10 cellular contexts compared by ENCODE assay signal in genomic region chr17:78882546-78883089, GRCh38. TPM values are rescaled to one million over a fixed set of nuclear protein-coding genes. Genes with fewer than 3 reads are reported as not detected.
DNase-seq lines count a peak whose midpoint lies in the region; ATAC-seq, FAIRE-seq and TF ChIP-seq lines count a peak whose summit lies in the region.
"Had no signal": no experiment of that assay in that cellular context is flagged by ENCODE, and none has a peak within 500 bp of the region (broad histone marks: within the 10 kb centered on the region; RNA-seq: fewer than 3 reads in every experiment).

No MANE protein-coding gene starts in this region.

- peak overlapping the region; percentile 85 for H3K27ac ChIP-seq in endothelial cell of umbilical vein (ENCODE audit: insufficient read depth, low read depth, low read length)

- H2AFZ ChIP-seq in endothelial cell of umbilical vein (ENCODE audit: low read depth, low read length) = no peak overlapping the region

- intact Hi-C loops in endothelial cell of umbilical vein (cut with micrococcal nuclease) = loop anchor here (1.0 to 2.0 kb wide), 6 partner anchors 9 to 89 kb away; partner anchors contain the start of genes TIMP2 and USP36

- BruUV-seq in endothelial cell of umbilical vein (replicated peaks; lab: Mats Ljungman, UMichigan) = TSS peak; percentile 23

- no peak for ATAC-seq in activated T-cell treated with anti-CD3 and anti-CD28 coated beads, Interleukin-2, amount 50 U/mL, for 72 hours (replicated peaks in 1 of 2)
- ATAC-seq in natural killer cell treated with Interleukin-12 subunit alpha and Interleukin-12 subunit beta and Interleukin-15 and Interleukin-18, amount 100 ng/mL, for 72 hours = peak; percentile 40 to 56

- CTCF ChIA-PET in endothelial cell of umbilical vein (lab: Charles Lee) = interaction anchor here (1.2 to 4.0 kb wide), 4 partner anchors 9 to 20 kb away, joined by 5 to 41 read pairs (median 10); no protein-coding TSS in a partner anchor

- peaks cover 29% of the 10 kb centered on the region for H3K4me1 Mint-ChIP-seq in activated T-cell treated with anti-CD3 and anti-CD28 coated beads, Interleukin-2, amount 50 U/mL, for 72 hours (ENCODE audit: low read depth)
- peaks cover 25% of the 10 kb centered on the region for H3K4me1 Mint-ChIP-seq in activated T-cell treated with anti-CD3 and anti-CD28 coated beads, Interleukin-2, amount 50 U/mL, for 24 hours (ENCODE audit: low read depth)
- H3K4me1 Mint-ChIP-seq in natural killer cell treated with Interleukin-12 subunit alpha and Interleukin-12 subunit beta and Interleukin-15 and Interleukin-18, amount 100 ng/mL, for 72 hours (ENCODE audit: low read depth in 2 of 2) = peaks cover 6 to 18% of the 10 kb centered on the region in 2 donors
- peaks cover 17% of the 10 kb centered on the region for H3K4me1 Mint-ChIP-seq in endothelial cell (ENCODE audit: unreplicated experiment)

- no peaks in the 10 kb centered on the region for H3K9me1 ChIP-seq in endothelial cell of umbilical vein (replicated peaks; ENCODE audit: control insufficient read depth, extremely low read depth, insufficient read depth, low read length)

- peak overlapping the region; percentile 49 for H3K9ac ChIP-seq in endothelial cell of umbilical vein (replicated peaks; ENCODE audit: extremely low read depth, insufficient read depth, low read length)

- no peaks in the 10 kb centered on the region for H3K27me3 ChIP-seq in endothelial cell of umbilical vein (ENCODE audit: control insufficient read depth in 2 of 2, insufficient read depth in 2 of 2, low read length in 2 of 2)

- H3K4me3 ChIP-seq in endothelial cell of umbilical vein (replicated peaks in 1 of 3; ENCODE audit: insufficient read depth in 1 of 3, low read depth in 1 of 3, low read length in 3 of 3) = no peak overlapping the region

- POLR2A ChIA-PET in endothelial cell of umbilical vein (lab: Charles Lee) = no interaction called here

- dilution Hi-C loops in endothelial cell of umbilical vein (cut with MboI; ENCODE audit: extremely low pct_ligation_motif_present, low sequenced_read_pairs) = no loop called here

- H3K4me2 ChIP-seq in endothelial cell of umbilical vein (ENCODE audit: insufficient read depth, low read length) = no peak overlapping the region

- H3K27me3 Mint-ChIP-seq in activated T-cell treated with anti-CD3 and anti-CD28 coated beads, Interleukin-2, amount 50 U/mL, for 72 hours (ENCODE audit: low read depth) = no peaks in the 10 kb centered on the region
- H3K27me3 Mint-ChIP-seq in activated T-cell treated with anti-CD3 and anti-CD28 coated beads, Interleukin-2, amount 50 U/mL, for 24 hours = peaks cover 7% of the 10 kb centered on the region
- H3K27me3 Mint-ChIP-seq in natural killer cell treated with Interleukin-12 subunit alpha and Interleukin-12 subunit beta and Interleukin-15 and Interleukin-18, amount 100 ng/mL, for 72 hours = peaks cover 0 to 10% of the 10 kb centered on the region in 2 donors
- H3K27me3 Mint-ChIP-seq in endothelial cell (ENCODE audit: unreplicated experiment) = peaks cover 9% of the 10 kb centered on the region

- H3K36me3 Mint-ChIP-seq in activated T-cell treated with anti-CD3 and anti-CD28 coated beads, Interleukin-2, amount 50 U/mL, for 72 hours (ENCODE audit: insufficient read depth in 2 of 2) = no peaks in the 10 kb centered on the region
- no peaks in the 10 kb centered on the region for H3K36me3 Mint-ChIP-seq in activated T-cell treated with anti-CD3 and anti-CD28 coated beads, Interleukin-2, amount 50 U/mL, for 24 hours (ENCODE audit: low read depth)
- no peaks in the 10 kb centered on the region for H3K36me3 Mint-ChIP-seq in natural killer cell treated with Interleukin-12 subunit alpha and Interleukin-12 subunit beta and Interleukin-15 and Interleukin-18, amount 100 ng/mL, for 72 hours
- no peaks in the 10 kb centered on the region for H3K36me3 Mint-ChIP-seq in endothelial cell (ENCODE audit: low read depth, unreplicated experiment)

- no peaks in the 10 kb centered on the region for H4K20me1 ChIP-seq in endothelial cell of umbilical vein (replicated peaks; ENCODE audit: control insufficient read depth, extremely low read depth, insufficient read depth, low read length)

- H3K27ac Mint-ChIP-seq in activated T-cell treated with anti-CD3 and anti-CD28 coated beads, Interleukin-2, amount 50 U/mL, for 72 hours = no peak overlapping the region
- no peak overlapping the region for H3K27ac Mint-ChIP-seq in activated T-cell treated with anti-CD3 and anti-CD28 coated beads, Interleukin-2, amount 50 U/mL, for 24 hours
- H3K27ac Mint-ChIP-seq in natural killer cell treated with Interleukin-12 subunit alpha and Interleukin-12 subunit beta and Interleukin-15 and Interleukin-18, amount 100 ng/mL, for 72 hours = peak overlapping the region; percentile 74 to 90
- no peak overlapping the region for H3K27ac Mint-ChIP-seq in endothelial cell (ENCODE audit: unreplicated experiment)

- no peaks in the 10 kb centered on the region for H3K9me3 Mint-ChIP-seq in activated T-cell treated with anti-CD3 and anti-CD28 coated beads, Interleukin-2, amount 50 U/mL, for 72 hours
- no peaks in the 10 kb centered on the region for H3K9me3 Mint-ChIP-seq in activated T-cell treated with anti-CD3 and anti-CD28 coated beads, Interleukin-2, amount 50 U/mL, for 24 hours
- H3K9me3 Mint-ChIP-seq in natural killer cell treated with Interleukin-12 subunit alpha and Interleukin-12 subunit beta and Interleukin-15 and Interleukin-18, amount 100 ng/mL, for 72 hours = no peaks in the 10 kb centered on the region
- no peaks in the 10 kb centered on the region for H3K9me3 Mint-ChIP-seq in endothelial cell (ENCODE audit: unreplicated experiment)

- H3K4me1 ChIP-seq in endothelial cell of umbilical vein (ENCODE audit: control insufficient read depth, extremely low read depth, insufficient read depth, low read length) = peaks cover 42% of the 10 kb centered on the region

- no peak for DNase-seq in activated T-cell treated with anti-CD3 and anti-CD28 coated beads, Interleukin-2, amount 50 U/mL, for 72 hours
- no peak for DNase-seq in activated T-cell treated with anti-CD3 and anti-CD28 coated beads, Interleukin-2, amount 50 U/mL, for 24 hours
- DNase-seq in endothelial cell of umbilical vein (ENCODE audit: low read depth, low spot score) (no peak), NCI-H1092 treated with DMSO at 0.1 percent for 48 hours (lab: John Stamatoyannopoulos, UW) (no peak), endothelial cell (ENCODE audit: low spot score) (no peak), NCI-H2029 (lab: John Stamatoyannopoulos, UW) (no peak), NCI-H345 treated with DMSO at 0.1 percent for 48 hours (lab: John Stamatoyannopoulos, UW; ENCODE audit: unreplicated experiment) (no peak)
- no peak for DNase-seq in natural killer cell treated with Interleukin-12 subunit alpha and Interleukin-12 subunit beta and Interleukin-15 and Interleukin-18, amount 100 ng/mL, for 72 hours (ENCODE audit: low spot score)

- peaks cover 32% of the 10 kb centered on the region for H3K79me2 ChIP-seq in endothelial cell of umbilical vein (ENCODE audit: control insufficient read depth, insufficient read depth, low read length)

- peaks cover 0 to 2% of the 10 kb centered on the region in 2 experiments for H3K36me3 ChIP-seq in endothelial cell of umbilical vein (ENCODE audit: control insufficient read depth in 2 of 2, extremely low read depth in 1 of 2, insufficient read depth in 2 of 2, low read length in 2 of 2)

- FAIRE-seq in endothelial cell of umbilical vein (lab: Jason Lieb, UNC) = no peak
- FAIRE-seq: colon, TTC549 had no signal

- TF ChIP-seq CTCF in endothelial cell of umbilical vein (IDR thresholded peaks at IDR 0.05; ENCODE audit: extremely low read depth in 1 of 2, insufficient read depth in 1 of 2, low read depth in 1 of 2, low read length in 2 of 2) (no peak), endothelial cell (IDR thresholded peaks at IDR 0.05; ENCODE audit: unreplicated experiment) (no peak)

- no peaks in the 10 kb centered on the region for H3K9me3 ChIP-seq in endothelial cell of umbilical vein (replicated peaks; ENCODE audit: control insufficient read depth, insufficient read depth, low read length)

- TF ChIP-seq POLR2A in endothelial cell of umbilical vein (IDR thresholded peaks at IDR 0.05; ENCODE audit: low read depth, low read length) = no peak

- H3K4me3 Mint-ChIP-seq in activated T-cell treated with anti-CD3 and anti-CD28 coated beads, Interleukin-2, amount 50 U/mL, for 72 hours = peak overlapping the region; percentile 22 to 63
- no peak overlapping the region for H3K4me3 Mint-ChIP-seq in activated T-cell treated with anti-CD3 and anti-CD28 coated beads, Interleukin-2, amount 50 U/mL, for 24 hours
- H3K4me3 Mint-ChIP-seq in natural killer cell treated with Interleukin-12 subunit alpha and Interleukin-12 subunit beta and Interleukin-15 and Interleukin-18, amount 100 ng/mL, for 72 hours = peak overlapping the region; percentile 63
- H3K4me3 Mint-ChIP-seq in endothelial cell (ENCODE audit: unreplicated experiment) = no peak overlapping the region

RNA-seq across cellular contexts. Expression of gene CEP295NL, which starts 20.4 kb away (rescaled TPM):
- total RNA-seq in activated T-cell treated with anti-CD3 and anti-CD28 coated beads, Interleukin-2, amount 50 U/mL, for 72 hours = under 1 TPM; 0.12 to 0.19 TPM
- total RNA-seq in endothelial cell of umbilical vein = 3.6 and 8.3 TPM in 2 replicates
- polyA plus RNA-seq in endothelial cell of umbilical vein = 0.10 and 0.13 TPM in 2 replicates
- polyA plus RNA-seq in endothelial cell of umbilical vein (2011; cell fraction: cytosol; rRNA removed) = 0.04 and 0.06 TPM in 2 replicates
- polyA plus RNA-seq in endothelial cell of umbilical vein (2011; cell fraction: nucleus; rRNA removed) = 2.2 and 2.6 TPM in 2 replicates
- 0.38 and 0.40 TPM in 2 replicates for polyA plus RNA-seq in endothelial cell of umbilical vein (2012)
- 2.8 and 4.8 TPM in 2 replicates for polyA minus RNA-seq in endothelial cell of umbilical vein
- polyA minus RNA-seq in endothelial cell of umbilical vein (2011; cell fraction: cytosol; rRNA and poly(A)+ RNA removed) = not detected
- 5.3 and 16.9 TPM in 2 replicates for polyA minus RNA-seq in endothelial cell of umbilical vein (2011; cell fraction: nucleus; rRNA and poly(A)+ RNA removed)
- not detected for total RNA-seq in natural killer cell treated with Interleukin-12 subunit alpha and Interleukin-12 subunit beta and Interleukin-15 and Interleukin-18, amount 100 ng/mL, for 72 hours
- total RNA-seq in endothelial cell (ENCODE audit: unreplicated experiment) = 1.4 TPM

RNA-seq across cellular contexts. Expression of gene USP36, which starts 42.0 kb away (rescaled TPM):
- 100 to 1,000 TPM; 113 to 124 TPM for total RNA-seq in activated T-cell treated with anti-CD3 and anti-CD28 coated beads, Interleukin-2, amount 50 U/mL, for 72 hours
- total RNA-seq in endothelial cell of umbilical vein (46.6 and 49.8 TPM in 2 replicates), endothelial cell (ENCODE audit: unreplicated experiment) (56.7 TPM)
- polyA plus RNA-seq in endothelial cell of umbilical vein = 20.6 and 29.8 TPM in 2 replicates
- 16.2 TPM in 2 replicates for polyA plus RNA-seq in endothelial cell of umbilical vein (2011; cell fraction: cytosol; rRNA removed)
- polyA plus RNA-seq in endothelial cell of umbilical vein (2011; cell fraction: nucleus; rRNA removed) = 99.4 and 100 TPM in 2 replicates
- 37.7 and 49.1 TPM in 2 replicates for polyA plus RNA-seq in endothelial cell of umbilical vein (2012)
- 35.2 and 39.6 TPM in 2 replicates for polyA minus RNA-seq in endothelial cell of umbilical vein
- 23.9 TPM for polyA minus RNA-seq in endothelial cell of umbilical vein (2011; cell fraction: cytosol; rRNA and poly(A)+ RNA removed)
- 41.5 and 45.4 TPM in 2 replicates for polyA minus RNA-seq in endothelial cell of umbilical vein (2011; cell fraction: nucleus; rRNA and poly(A)+ RNA removed)
- total RNA-seq in natural killer cell treated with Interleukin-12 subunit alpha and Interleukin-12 subunit beta and Interleukin-15 and Interleukin-18, amount 100 ng/mL, for 72 hours = 100 to 1,000 TPM in 1 of 2 donors, 10 to 100 TPM in 1; 75.2 to 154 TPM

RNA-seq across cellular contexts. Expression of gene TIMP2, which starts 42.6 kb away (rescaled TPM):
- total RNA-seq in activated T-cell treated with anti-CD3 and anti-CD28 coated beads, Interleukin-2, amount 50 U/mL, for 72 hours = 1 to 10 TPM; 2.6 to 4.1 TPM
- 280 and 318 TPM in 2 replicates for total RNA-seq in endothelial cell of umbilical vein
- polyA plus RNA-seq in endothelial cell of umbilical vein = 115 and 138 TPM in 2 replicates
- 179 and 210 TPM in 2 replicates for polyA plus RNA-seq in endothelial cell of umbilical vein (2011; cell fraction: cytosol; rRNA removed)
- polyA plus RNA-seq in endothelial cell of umbilical vein (2011; cell fraction: nucleus; rRNA removed) = 89.1 and 95.1 TPM in 2 replicates
- polyA plus RNA-seq in endothelial cell of umbilical vein (2012) = 330 and 543 TPM in 2 replicates
- 124 and 137 TPM in 2 replicates for polyA minus RNA-seq in endothelial cell of umbilical vein
- 27.8 TPM for polyA minus RNA-seq in endothelial cell of umbilical vein (2011; cell fraction: cytosol; rRNA and poly(A)+ RNA removed)
- 35.3 and 36.4 TPM in 2 replicates for polyA minus RNA-seq in endothelial cell of umbilical vein (2011; cell fraction: nucleus; rRNA and poly(A)+ RNA removed)
- total RNA-seq in natural killer cell treated with Interleukin-12 subunit alpha and Interleukin-12 subunit beta and Interleukin-15 and Interleukin-18, amount 100 ng/mL, for 72 hours = under 1 TPM in 1 of 2 donors, not detected in 1; 0.43 TPM
- total RNA-seq in endothelial cell (ENCODE audit: unreplicated experiment) = 41.5 TPM

Comparison
In these comparisons a context has a peak if more than half of its experiments do, and no peak if none do; other contexts are left out.
1. H3K4me3 Mint-ChIP-seq: peak in activated T-cell treated with anti-CD3 and anti-CD28 coated beads, Interleukin-2, amount 50 U/mL, for 72 hours (2 of 2) and natural killer cell treated with Interleukin-12 subunit alpha and Interleukin-12 subunit beta and Interleukin-15 and Interleukin-18, amount 100 ng/mL, for 72 hours (single experiment); none in activated T-cell treated with anti-CD3 and anti-CD28 coated beads, Interleukin-2, amount 50 U/mL, for 24 hours (single experiment) and endothelial cell (single experiment).
2. ATAC-seq: peak in natural killer cell treated with Interleukin-12 subunit alpha and Interleukin-12 subunit beta and Interleukin-15 and Interleukin-18, amount 100 ng/mL, for 72 hours (2 of 2); none in activated T-cell treated with anti-CD3 and anti-CD28 coated beads, Interleukin-2, amount 50 U/mL, for 72 hours (0 of 2).
3. H3K27ac Mint-ChIP-seq: peak in natural killer cell treated with Interleukin-12 subunit alpha and Interleukin-12 subunit beta and Interleukin-15 and Interleukin-18, amount 100 ng/mL, for 72 hours (2 of 2); none in activated T-cell treated with anti-CD3 and anti-CD28 coated beads, Interleukin-2, amount 50 U/mL, for 72 hours (single experiment), activated T-cell treated with anti-CD3 and anti-CD28 coated beads, Interleukin-2, amount 50 U/mL, for 24 hours (single experiment) and endothelial cell (single experiment).